ENCODE assay signal across 19 cellular contexts in genomic region chrX:96924581-96924980, GRCh38.
"Had no signal": no experiment of that assay in that cellular context is flagged by ENCODE, and none has a peak within 500 bp of the region (broad histone marks: within the 10 kb centered on the region; RNA-seq: fewer than 3 reads in every experiment).

No MANE protein-coding gene starts in this region.

- DNase-seq: activated B cell treated with CpG ODN at 0.5 μM for 24 hours; activated CD4-positive, alpha-beta T cell treated with anti-CD3 and anti-CD28 coated beads for 1 hour; activated CD4-positive, alpha-beta T cell treated with anti-CD3 and anti-CD28 coated beads, Interleukin-2, amount 10 ng/mL, durations not matched to agents 24 days and 14 days; activated CD4-positive, alpha-beta T cell treated with anti-CD3 and anti-CD28 coated beads, Interleukin-2, amount 50 U/mL, for 48 hours; activated CD8-positive, alpha-beta memory T cell treated with anti-CD3 and anti-CD28 coated beads, Interleukin-2, amount 10 ng/mL, durations not matched to agents 7 days and 5 days; activated effector memory CD4-positive, alpha-beta T cell treated with anti-CD3 and anti-CD28 coated beads, Interleukin-2, amount 50 U/mL, for 16 hours; activated naive CD4-positive, alpha-beta T cell treated with Interleukin-2 at 50 U/mL for 16 hours; activated naive CD8-positive, alpha-beta T cell treated with anti-CD3 and anti-CD28 coated beads, Interleukin-2, amount 50 U/mL, for 24 hours; activated T-cell treated with anti-CD3 and anti-CD28 coated beads, Interleukin-2, amount 50 U/mL, for 4 hours; amniotic stem cell; Karpas-422; NCI-H1092 treated with DMSO at 0.1 percent for 48 hours; NCI-H1417 treated with DMSO at 0.1 percent for 48 hours; NCI-H1694; NCI-H2029 treated with DMSO at 0.1 percent for 48 hours; NCI-H510A treated with DMSO at 0.1 percent for 48 hours; PC-3; SHP77; SW 1271 had no signal
